Comparison of ENCODE assay signal across 27 cellular contexts in genomic region chr5:172665049-172665541, GRCh38. TPM values are rescaled to one million over a fixed set of nuclear protein-coding genes. Genes with fewer than 3 reads are reported as not detected.
DNase-seq lines count a peak whose midpoint lies in the region; ATAC-seq and TF ChIP-seq lines count a peak whose summit lies in the region.
"Had no signal": no experiment of that assay in that cellular context is flagged by ENCODE, and none has a peak within 500 bp of the region (broad histone marks: within the 10 kb centered on the region; RNA-seq: fewer than 3 reads in every experiment).

No MANE protein-coding gene starts in this region.

- H3K9me3 ChIP-seq in heart left ventricle (no peaks in the 10 kb centered on the region), fibroblast of lung (ENCODE audit: control insufficient read depth, insufficient read depth, low read depth, low read length) (no peaks in the 10 kb centered on the region), osteoblast (ENCODE audit: low read depth, low read length) (no peaks in the 10 kb centered on the region), uterus (no peaks in the 10 kb centered on the region), mammary epithelial cell (replicated peaks; ENCODE audit: insufficient read depth, low read length) (no peaks in the 10 kb centered on the region)
- H3K9me3 ChIP-seq: breast epithelium, colonic mucosa, pancreas, SJSA1, thoracic aorta had no signal

- WGBS in heart left ventricle, 4 donors, result 37 to 48% (median 41%) methylated on average over 9 to 11 of the region's 11 CpGs
- WGBS in mammary epithelial cell (ENCODE audit: low coverage, missing lambda C conversion rate), result 89% methylated on average over 10 of the region's 11 CpGs

- H3K27me3 ChIP-seq in heart left ventricle (no peaks in the 10 kb centered on the region), fibroblast of lung (ENCODE audit: control insufficient read depth, insufficient read depth, low read length) (no peaks in the 10 kb centered on the region), osteoblast (ENCODE audit: insufficient read depth, low read length) (no peaks in the 10 kb centered on the region), uterus (no peaks in the 10 kb centered on the region), mammary epithelial cell (ENCODE audit: insufficient read depth, low read length) (no peaks in the 10 kb centered on the region)
- H3K27me3 ChIP-seq: breast epithelium, colonic mucosa, foreskin keratinocyte, pancreas, SJSA1 had no signal

- H2AFZ ChIP-seq in fibroblast of lung (ENCODE audit: low read length) (peak overlapping the region; percentile 3), osteoblast (ENCODE audit: low read length) (no peak overlapping the region), mammary epithelial cell (ENCODE audit: low read depth, low read length) (no peak overlapping the region)

- H3K9ac ChIP-seq in fibroblast of lung (ENCODE audit: insufficient read depth, low read length), result no peak overlapping the region
- no peak overlapping the region for H3K9ac ChIP-seq in mammary epithelial cell (ENCODE audit: insufficient read depth, low read length)

- H3K4me1 ChIP-seq in heart left ventricle, result peaks cover 13 to 94% (median 73%) of the 10 kb centered on the region in 12 donors
- H3K4me1 ChIP-seq in fibroblast of lung (ENCODE audit: control insufficient read depth, extremely low read depth, insufficient read depth, low read length), result peaks cover 10% of the 10 kb centered on the region
- H3K4me1 ChIP-seq in osteoblast (ENCODE audit: insufficient read depth, low read length), result peaks cover 4% of the 10 kb centered on the region
- peaks cover 0 to 10% of the 10 kb centered on the region in 2 donors for H3K4me1 ChIP-seq in uterus
- peaks cover 5% of the 10 kb centered on the region for H3K4me1 ChIP-seq in mammary epithelial cell (ENCODE audit: insufficient read depth, low read length)
- H3K4me1 ChIP-seq: breast epithelium had no signal

- DNase-seq in heart left ventricle, result no peak
- no peak for DNase-seq in Right ventricle myocardium superior
- DNase-seq in fibroblast of lung (ENCODE audit: low read depth in 2 of 2), result no peak
- peak; percentile 75 for DNase-seq in osteoblast (ENCODE audit: insufficient read length, low spot score, missing footprints)
- DNase-seq in uterus, result no peak
- DNase-seq in pons (ENCODE audit: low spot score), result no peak
- no peak for DNase-seq in mammary epithelial cell
- DNase-seq: activated CD4-positive, alpha-beta memory T cell treated with anti-CD3 and anti-CD28 coated beads for 36 hours; activated CD8-positive, alpha-beta memory T cell treated with anti-CD3 and anti-CD28 coated beads, Interleukin-2, amount 50 U/mL, for 4 hours; activated naive CD4-positive, alpha-beta T cell treated with anti-CD3 and anti-CD28 coated beads for 36 hours; AML-193; colonic mucosa; effector memory CD4-positive, alpha-beta T cell; erythroblast; foreskin keratinocyte; GDM1; H7; NCI-H1105; NCI-H187 treated with DMSO at 0.1 percent for 48 hours; NCI-H526; nephron progenitor cell; pancreas; stimulated activated naive CD4-positive, alpha-beta T cell treated with Interleukin-2 at 50 U/mL for 16 hours had no signal

- BruUV-seq in mammary epithelial cell (replicated peaks; lab: Mats Ljungman, UMichigan), result no TSS peak

- CTCF ChIA-PET in mammary epithelial cell (lab: Charles Lee; ENCODE audit: low non-redundant PET), result no interaction called here

- no peak for TF ChIP-seq CTCF in heart left ventricle (IDR thresholded peaks at IDR 0.05)
- no peak for TF ChIP-seq CTCF in fibroblast of lung (conservative IDR thresholded peaks at IDR 0.05 in 1 of 2, IDR thresholded peaks at IDR 0.05 in 1 of 2; ENCODE audit: low read depth in 1 of 2, low read length in 2 of 2)
- TF ChIP-seq CTCF in osteoblast (IDR thresholded peaks at IDR 0.05; ENCODE audit: extremely low read depth, low read depth, low read length), result no peak
- no peak for TF ChIP-seq CTCF in uterus (IDR thresholded peaks at IDR 0.05)
- TF ChIP-seq CTCF in mammary epithelial cell (conservative IDR thresholded peaks at IDR 0.05 in 1 of 2, IDR thresholded peaks at IDR 0.05 in 1 of 2; ENCODE audit: extremely low read depth in 1 of 2, insufficient read depth in 1 of 2, low read depth in 1 of 2, low read length in 2 of 2), result no peak

- no peak for TF ChIP-seq POLR2A in heart left ventricle (IDR thresholded peaks at IDR 0.05)
- no peak for TF ChIP-seq POLR2A in uterus (IDR thresholded peaks at IDR 0.05)

- H3K4me3 ChIP-seq in heart left ventricle, result no peak overlapping the region
- H3K4me3 ChIP-seq in fibroblast of lung (replicated peaks in 1 of 4; ENCODE audit: control extremely low read depth in 1 of 4, insufficient read depth in 1 of 4, low read depth in 3 of 4, low read length in 4 of 4), result no peak overlapping the region
- no peak overlapping the region for H3K4me3 ChIP-seq in osteoblast (ENCODE audit: insufficient read depth, low read length)
- H3K4me3 ChIP-seq in uterus, result no peak overlapping the region
- no peak overlapping the region for H3K4me3 ChIP-seq in mammary epithelial cell (replicated peaks in 1 of 3; ENCODE audit: insufficient read depth in 1 of 3, low read depth in 2 of 3, low read length in 3 of 3)
- H3K4me3 ChIP-seq: breast epithelium, colonic mucosa, pancreas, SJSA1, thoracic aorta had no signal

- H3K36me3 ChIP-seq in heart left ventricle, result peaks cover 0 to 20% (median 5%) of the 10 kb centered on the region in 9 donors
- H3K36me3 ChIP-seq in fibroblast of lung (ENCODE audit: control insufficient read depth, insufficient read depth, low read length), result peaks cover 2% of the 10 kb centered on the region
- peaks cover under 1% of the 10 kb centered on the region for H3K36me3 ChIP-seq in osteoblast (ENCODE audit: insufficient read depth, low read length)
- no peaks in the 10 kb centered on the region for H3K36me3 ChIP-seq in uterus
- H3K36me3 ChIP-seq in mammary epithelial cell (ENCODE audit: insufficient read depth, low read length), result no peaks in the 10 kb centered on the region
- H3K36me3 ChIP-seq: breast epithelium, colonic mucosa, pancreas, thoracic aorta had no signal

- H3K79me2 ChIP-seq in fibroblast of lung (ENCODE audit: control insufficient read depth, insufficient read depth, low read length) (no peaks in the 10 kb centered on the region), osteoblast (ENCODE audit: insufficient read depth, low read length) (no peaks in the 10 kb centered on the region), mammary epithelial cell (ENCODE audit: insufficient read depth, low read length) (no peaks in the 10 kb centered on the region)

- H3K4me2 ChIP-seq in fibroblast of lung (ENCODE audit: extremely low read depth, insufficient read depth, low read length), result no peak overlapping the region
- H3K4me2 ChIP-seq in osteoblast (ENCODE audit: insufficient read depth, low read length), result no peak overlapping the region
- no peak overlapping the region for H3K4me2 ChIP-seq in mammary epithelial cell (ENCODE audit: insufficient read depth, low read depth, low read length)

- intact Hi-C loops in heart left ventricle (cut with DNase I), result no loop called here
- intact Hi-C loops in Right ventricle myocardium superior (cut with DNase I), result no loop called here
- intact Hi-C loops in uterus (cut with DNase I; ENCODE audit: low total_unique reads), result no loop called here
- intact Hi-C loops in mammary epithelial cell (cut with micrococcal nuclease), result no loop called here

- H4K20me1 ChIP-seq in fibroblast of lung (ENCODE audit: control insufficient read depth, extremely low read depth, insufficient read depth, low read length) (no peaks in the 10 kb centered on the region), osteoblast (ENCODE audit: insufficient read depth, low read length) (no peaks in the 10 kb centered on the region), mammary epithelial cell (ENCODE audit: insufficient read depth, low read length) (no peaks in the 10 kb centered on the region)

- in situ Hi-C loops in mammary epithelial cell (cut with MboI; ENCODE audit: low sequenced_read_pairs in 2 of 2), result no loop called here

- H3K27ac ChIP-seq in heart left ventricle, result peak overlapping the region in 9 of 12 donors; percentile 24 to 89 (median 53)
- H3K27ac ChIP-seq in fibroblast of lung (ENCODE audit: insufficient read depth, low read length), result no peak overlapping the region
- H3K27ac ChIP-seq in osteoblast (ENCODE audit: low read depth, low read length), result no peak overlapping the region
- peak overlapping the region; percentile 16 to 96 for H3K27ac ChIP-seq in uterus
- H3K27ac ChIP-seq in mammary epithelial cell (ENCODE audit: insufficient read depth, low read depth, low read length), result no peak overlapping the region
- H3K27ac ChIP-seq: colonic mucosa, foreskin keratinocyte, pancreas, SJSA1, thoracic aorta had no signal

- dilution Hi-C loops in mammary epithelial cell (cut with HindIII; ENCODE audit: low sequenced_read_pairs), result no loop called here

- ATAC-seq in heart left ventricle (no peak), Right ventricle myocardium superior (ENCODE audit: poor library complexity) (no peak), GM19324 (IDR thresholded peaks at IDR 0.05; ENCODE audit: low FRiP score, unreplicated experiment) (no peak)
- ATAC-seq: foreskin keratinocyte, pancreas had no signal

RNA-seq across cellular contexts. Expression of gene NEURL1B, which starts 24.0 kb away (rescaled TPM):
- 10 to 100 TPM; 16.1 to 47.1 (median 25.8) TPM for total RNA-seq in heart left ventricle
- 10 to 100 TPM; 11.8 to 37.9 TPM for polyA plus RNA-seq in heart left ventricle
- 28.8 TPM for total RNA-seq in Right ventricle myocardium superior
- total RNA-seq in fibroblast of lung, result 2.6 and 6.1 TPM in 2 replicates
- 5.0 and 5.5 TPM in 2 replicates for polyA plus RNA-seq in fibroblast of lung
- 6.6 and 6.8 TPM in 2 replicates for polyA plus RNA-seq in fibroblast of lung (2012)
- 8.7 and 9.3 TPM in 2 replicates for polyA minus RNA-seq in fibroblast of lung (ENCODE audit: low replicate concordance)
- total RNA-seq in osteoblast, result 0.29 and 0.36 TPM in 2 replicates
- total RNA-seq in uterus, result 100 to 1,000 TPM in 1 of 4 donors, 10 to 100 TPM in 3; 51.1 to 136 (median 74.1) TPM
- total RNA-seq in mammary epithelial cell, result 1 to 10 TPM in 1 of 2 donors, under 1 TPM in 1; 0.50 to 2.9 TPM
- polyA plus RNA-seq in mammary epithelial cell, result 1.5 TPM
- 0.36 TPM for polyA minus RNA-seq in mammary epithelial cell

Comparison
In these comparisons a context has a peak if more than half of its experiments do, and no peak if none do; other contexts are left out.
1. H3K27ac ChIP-seq: peak in heart left ventricle (9 of 12) and uterus (2 of 2); none in fibroblast of lung (single experiment), osteoblast (single experiment) and mammary epithelial cell (single experiment).